In genomic region chrX:99480728-99481127, GRCh38 we compare ENCODE assay signal across 32 cellular contexts.
"Had no signal": no experiment of that assay in that cellular context is flagged by ENCODE, and none has a peak within 500 bp of the region (broad histone marks: within the 10 kb centered on the region; RNA-seq: fewer than 3 reads in every experiment).

No MANE protein-coding gene starts in this region.

- H3K27me3 ChIP-seq: adrenal gland, ascending aorta, body of pancreas, brain microvascular endothelial cell, breast epithelium, cardiac muscle cell had no signal

- DNase-seq: activated effector memory CD4-positive, alpha-beta T cell treated with anti-CD3 and anti-CD28 coated beads, Interleukin-2, amount 50 U/mL, for 16 hours; activated effector memory CD4-positive, alpha-beta T cell treated with Interleukin-2 at 50 U/mL for 16 hours; activated gamma-delta T cell; activated gamma-delta T cell treated with Interleukin-2 at 50 U/mL for 16 hours; activated naive CD4-positive, alpha-beta T cell; activated naive CD4-positive, alpha-beta T cell treated with anti-CD3 and anti-CD28 coated beads for 36 hours; activated naive CD4-positive, alpha-beta T cell treated with anti-CD3 and anti-CD28 coated beads, Interleukin-2, amount 10 ng/mL, durations not matched to agents 7 days and 5 days; activated naive CD4-positive, alpha-beta T cell treated with anti-CD3 and anti-CD28 coated beads, Interleukin-2, amount 50 U/mL, for 16 hours; activated naive CD4-positive, alpha-beta T cell treated with Interleukin-2 at 50 U/mL for 16 hours; activated naive CD8-positive, alpha-beta T cell treated with anti-CD3 and anti-CD28 coated beads for 36 hours; activated naive CD8-positive, alpha-beta T cell treated with anti-CD3 and anti-CD28 coated beads, Interleukin-2, amount 10 ng/mL, durations not matched to agents 7 days and 5 days; activated naive CD8-positive, alpha-beta T cell treated with anti-CD3 and anti-CD28 coated beads, Interleukin-2, amount 50 U/mL, for 24 hours; activated T-cell treated with anti-CD3 and anti-CD28 coated beads, Interleukin-2, amount 50 U/mL, for 1 hour; activated T-cell treated with anti-CD3 and anti-CD28 coated beads, Interleukin-2, amount 50 U/mL, for 24 hours; activated T-cell treated with anti-CD3 and anti-CD28 coated beads, Interleukin-2, amount 50 U/mL, for 4 hours; activated T-cell treated with anti-CD3 and anti-CD28 coated beads, Interleukin-2, amount 50 U/mL, for 48 hours; activated T-cell treated with anti-CD3 and anti-CD28 coated beads, Interleukin-2, amount 50 U/mL, for 72 hours; adrenal gland; amniotic stem cell; anterior cingulate cortex; aorta; body of pancreas; brain microvascular endothelial cell; caudate nucleus; central memory CD4-positive, alpha-beta T cell; cerebellar nuclear complex had no signal

- FAIRE-seq: bronchial epithelial cell had no signal

- H3K27ac ChIP-seq: adrenal gland, ascending aorta, body of pancreas, brain microvascular endothelial cell, breast epithelium, cardiac muscle cell had no signal

- ATAC-seq: activated naive CD4-positive, alpha-beta T cell treated with anti-CD3 and anti-CD28 coated beads, Interleukin-2, amount 50 U/mL, for 72 hours; activated naive CD8-positive, alpha-beta T cell treated with anti-CD3 and anti-CD28 coated beads, Interleukin-2, amount 50 U/mL, for 24 hours; activated T-cell treated with anti-CD3 and anti-CD28 coated beads, Interleukin-2, amount 50 U/mL, for 4 hours; activated T-cell treated with anti-CD3 and anti-CD28 coated beads, Interleukin-2, amount 50 U/mL, for 72 hours; activated T-helper 17 cell treated with anti-CD3 and anti-CD28 coated beads, Interleukin-2, amount 50 U/mL, for 72 hours; body of pancreas had no signal

- H3K4me3 ChIP-seq: adrenal gland, ascending aorta, body of pancreas, breast epithelium, cardiac muscle cell had no signal

- H3K9me3 ChIP-seq: adrenal gland, ascending aorta, body of pancreas, breast epithelium had no signal

- H3K4me1 ChIP-seq: adrenal gland, ascending aorta, body of pancreas, breast epithelium had no signal

- H3K36me3 ChIP-seq: adrenal gland, ascending aorta, brain microvascular endothelial cell, breast epithelium, cardiac muscle cell had no signal
